1 cellular context compared by ENCODE assay signal in the genomic region with DNA sequence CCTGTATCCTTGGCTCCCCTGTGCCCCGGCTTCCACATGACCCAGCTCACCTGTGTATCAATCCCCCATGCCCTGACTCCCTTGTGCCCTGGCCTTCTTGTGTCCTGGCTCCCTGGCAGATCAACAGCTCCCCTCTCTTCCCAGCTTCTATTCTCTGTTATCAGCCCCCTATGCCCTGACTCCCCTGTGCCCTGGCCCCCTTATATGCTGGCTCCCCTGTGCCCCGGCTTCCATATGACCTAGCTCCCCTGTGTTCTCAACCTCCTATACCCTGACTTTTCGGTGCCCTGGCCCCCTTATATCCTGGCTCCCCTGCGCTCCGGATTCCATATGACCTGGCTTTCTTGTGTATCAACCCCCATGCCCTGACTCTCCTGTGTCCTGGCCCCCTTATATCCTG.
TF ChIP-seq lines count a peak whose summit lies in the region.

No MANE protein-coding gene starts in this region.

TF ChIP-seq in GM23338, 12 proteins besides CTCF, POLR2A, EP300 and RAD21 (continued from another document):
- TF ChIP-seq, protein P1, sequence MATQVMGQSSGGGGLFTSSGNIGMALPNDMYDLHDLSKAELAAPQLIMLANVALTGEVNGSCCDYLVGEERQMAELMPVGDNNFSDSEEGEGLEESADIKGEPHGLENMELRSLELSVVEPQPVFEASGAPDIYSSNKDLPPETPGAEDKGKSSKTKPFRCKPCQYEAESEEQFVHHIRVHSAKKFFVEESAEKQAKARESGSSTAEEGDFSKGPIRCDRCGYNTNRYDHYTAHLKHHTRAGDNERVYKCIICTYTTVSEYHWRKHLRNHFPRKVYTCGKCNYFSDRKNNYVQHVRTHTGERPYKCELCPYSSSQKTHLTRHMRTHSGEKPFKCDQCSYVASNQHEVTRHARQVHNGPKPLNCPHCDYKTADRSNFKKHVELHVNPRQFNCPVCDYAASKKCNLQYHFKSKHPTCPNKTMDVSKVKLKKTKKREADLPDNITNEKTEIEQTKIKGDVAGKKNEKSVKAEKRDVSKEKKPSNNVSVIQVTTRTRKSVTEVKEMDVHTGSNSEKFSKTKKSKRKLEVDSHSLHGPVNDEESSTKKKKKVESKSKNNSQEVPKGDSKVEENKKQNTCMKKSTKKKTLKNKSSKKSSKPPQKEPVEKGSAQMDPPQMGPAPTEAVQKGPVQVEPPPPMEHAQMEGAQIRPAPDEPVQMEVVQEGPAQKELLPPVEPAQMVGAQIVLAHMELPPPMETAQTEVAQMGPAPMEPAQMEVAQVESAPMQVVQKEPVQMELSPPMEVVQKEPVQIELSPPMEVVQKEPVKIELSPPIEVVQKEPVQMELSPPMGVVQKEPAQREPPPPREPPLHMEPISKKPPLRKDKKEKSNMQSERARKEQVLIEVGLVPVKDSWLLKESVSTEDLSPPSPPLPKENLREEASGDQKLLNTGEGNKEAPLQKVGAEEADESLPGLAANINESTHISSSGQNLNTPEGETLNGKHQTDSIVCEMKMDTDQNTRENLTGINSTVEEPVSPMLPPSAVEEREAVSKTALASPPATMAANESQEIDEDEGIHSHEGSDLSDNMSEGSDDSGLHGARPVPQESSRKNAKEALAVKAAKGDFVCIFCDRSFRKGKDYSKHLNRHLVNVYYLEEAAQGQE (IDR thresholded peaks at IDR 0.05; ENCODE audit: unreplicated experiment): no peak
- no peak for TF ChIP-seq EZH2 (IDR thresholded peaks at IDR 0.05; ENCODE audit: low read depth, unreplicated experiment)
- TF ChIP-seq, protein P2, sequence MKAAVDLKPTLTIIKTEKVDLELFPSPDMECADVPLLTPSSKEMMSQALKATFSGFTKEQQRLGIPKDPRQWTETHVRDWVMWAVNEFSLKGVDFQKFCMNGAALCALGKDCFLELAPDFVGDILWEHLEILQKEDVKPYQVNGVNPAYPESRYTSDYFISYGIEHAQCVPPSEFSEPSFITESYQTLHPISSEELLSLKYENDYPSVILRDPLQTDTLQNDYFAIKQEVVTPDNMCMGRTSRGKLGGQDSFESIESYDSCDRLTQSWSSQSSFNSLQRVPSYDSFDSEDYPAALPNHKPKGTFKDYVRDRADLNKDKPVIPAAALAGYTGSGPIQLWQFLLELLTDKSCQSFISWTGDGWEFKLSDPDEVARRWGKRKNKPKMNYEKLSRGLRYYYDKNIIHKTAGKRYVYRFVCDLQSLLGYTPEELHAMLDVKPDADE (IDR thresholded peaks at IDR 0.05): no peak
- TF ChIP-seq, protein P3, sequence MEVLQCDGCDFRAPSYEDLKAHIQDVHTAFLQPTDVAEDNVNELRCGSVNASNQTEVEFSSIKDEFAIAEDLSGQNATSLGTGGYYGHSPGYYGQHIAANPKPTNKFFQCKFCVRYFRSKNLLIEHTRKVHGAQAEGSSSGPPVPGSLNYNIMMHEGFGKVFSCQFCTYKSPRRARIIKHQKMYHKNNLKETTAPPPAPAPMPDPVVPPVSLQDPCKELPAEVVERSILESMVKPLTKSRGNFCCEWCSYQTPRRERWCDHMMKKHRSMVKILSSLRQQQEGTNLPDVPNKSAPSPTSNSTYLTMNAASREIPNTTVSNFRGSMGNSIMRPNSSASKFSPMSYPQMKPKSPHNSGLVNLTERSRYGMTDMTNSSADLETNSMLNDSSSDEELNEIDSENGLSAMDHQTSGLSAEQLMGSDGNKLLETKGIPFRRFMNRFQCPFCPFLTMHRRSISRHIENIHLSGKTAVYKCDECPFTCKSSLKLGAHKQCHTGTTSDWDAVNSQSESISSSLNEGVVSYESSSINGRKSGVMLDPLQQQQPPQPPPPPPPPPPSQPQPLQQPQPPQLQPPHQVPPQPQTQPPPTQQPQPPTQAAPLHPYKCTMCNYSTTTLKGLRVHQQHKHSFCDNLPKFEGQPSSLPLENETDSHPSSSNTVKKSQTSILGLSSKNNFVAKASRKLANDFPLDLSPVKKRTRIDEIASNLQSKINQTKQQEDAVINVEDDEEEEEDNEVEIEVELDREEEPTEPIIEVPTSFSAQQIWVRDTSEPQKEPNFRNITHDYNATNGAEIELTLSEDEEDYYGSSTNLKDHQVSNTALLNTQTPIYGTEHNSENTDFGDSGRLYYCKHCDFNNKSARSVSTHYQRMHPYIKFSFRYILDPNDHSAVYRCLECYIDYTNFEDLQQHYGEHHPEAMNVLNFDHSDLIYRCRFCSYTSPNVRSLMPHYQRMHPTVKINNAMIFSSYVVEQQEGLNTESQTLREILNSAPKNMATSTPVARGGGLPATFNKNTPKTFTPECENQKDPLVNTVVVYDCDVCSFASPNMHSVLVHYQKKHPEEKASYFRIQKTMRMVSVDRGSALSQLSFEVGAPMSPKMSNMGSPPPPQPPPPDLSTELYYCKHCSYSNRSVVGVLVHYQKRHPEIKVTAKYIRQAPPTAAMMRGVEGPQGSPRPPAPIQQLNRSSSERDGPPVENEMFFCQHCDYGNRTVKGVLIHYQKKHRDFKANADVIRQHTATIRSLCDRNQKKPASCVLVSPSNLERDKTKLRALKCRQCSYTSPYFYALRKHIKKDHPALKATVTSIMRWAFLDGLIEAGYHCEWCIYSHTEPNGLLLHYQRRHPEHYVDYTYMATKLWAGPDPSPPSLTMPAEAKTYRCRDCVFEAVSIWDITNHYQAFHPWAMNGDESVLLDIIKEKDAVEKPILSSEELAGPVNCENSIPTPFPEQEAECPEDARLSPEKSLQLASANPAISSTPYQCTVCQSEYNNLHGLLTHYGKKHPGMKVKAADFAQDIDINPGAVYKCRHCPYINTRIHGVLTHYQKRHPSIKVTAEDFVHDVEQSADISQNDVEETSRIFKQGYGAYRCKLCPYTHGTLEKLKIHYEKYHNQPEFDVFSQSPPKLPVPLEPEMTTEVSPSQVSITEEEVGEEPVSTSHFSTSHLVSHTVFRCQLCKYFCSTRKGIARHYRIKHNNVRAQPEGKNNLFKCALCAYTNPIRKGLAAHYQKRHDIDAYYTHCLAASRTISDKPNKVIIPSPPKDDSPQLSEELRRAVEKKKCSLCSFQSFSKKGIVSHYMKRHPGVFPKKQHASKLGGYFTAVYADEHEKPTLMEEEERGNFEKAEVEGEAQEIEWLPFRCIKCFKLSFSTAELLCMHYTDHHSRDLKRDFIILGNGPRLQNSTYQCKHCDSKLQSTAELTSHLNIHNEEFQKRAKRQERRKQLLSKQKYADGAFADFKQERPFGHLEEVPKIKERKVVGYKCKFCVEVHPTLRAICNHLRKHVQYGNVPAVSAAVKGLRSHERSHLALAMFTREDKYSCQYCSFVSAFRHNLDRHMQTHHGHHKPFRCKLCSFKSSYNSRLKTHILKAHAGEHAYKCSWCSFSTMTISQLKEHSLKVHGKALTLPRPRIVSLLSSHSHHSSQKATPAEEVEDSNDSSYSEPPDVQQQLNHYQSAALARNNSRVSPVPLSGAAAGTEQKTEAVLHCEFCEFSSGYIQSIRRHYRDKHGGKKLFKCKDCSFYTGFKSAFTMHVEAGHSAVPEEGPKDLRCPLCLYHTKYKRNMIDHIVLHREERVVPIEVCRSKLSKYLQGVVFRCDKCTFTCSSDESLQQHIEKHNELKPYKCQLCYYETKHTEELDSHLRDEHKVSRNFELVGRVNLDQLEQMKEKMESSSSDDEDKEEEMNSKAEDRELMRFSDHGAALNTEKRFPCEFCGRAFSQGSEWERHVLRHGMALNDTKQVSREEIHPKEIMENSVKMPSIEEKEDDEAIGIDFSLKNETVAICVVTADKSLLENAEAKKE (CRISPR knock-in tag; IDR thresholded peaks at IDR 0.05): no peak
- TF ChIP-seq POLR2AphosphoS5 (IDR thresholded peaks at IDR 0.05; ENCODE audit: low read depth): no peak
- no peak for TF ChIP-seq STAT1 (IDR thresholded peaks at IDR 0.05; ENCODE audit: unreplicated experiment)
- no peak for TF ChIP-seq ZNF331 (CRISPR knock-in tag; IDR thresholded peaks at IDR 0.05; ENCODE audit: low read depth)
- TF ChIP-seq ZNF114 (CRISPR knock-in tag; IDR thresholded peaks at IDR 0.05): no peak
- TF ChIP-seq EZH2phosphoT487 (IDR thresholded peaks at IDR 0.05; ENCODE audit: unreplicated experiment): no peak
TF ChIP-seq in GM23338: peak in this region for 0.
